In the genomic region with DNA sequence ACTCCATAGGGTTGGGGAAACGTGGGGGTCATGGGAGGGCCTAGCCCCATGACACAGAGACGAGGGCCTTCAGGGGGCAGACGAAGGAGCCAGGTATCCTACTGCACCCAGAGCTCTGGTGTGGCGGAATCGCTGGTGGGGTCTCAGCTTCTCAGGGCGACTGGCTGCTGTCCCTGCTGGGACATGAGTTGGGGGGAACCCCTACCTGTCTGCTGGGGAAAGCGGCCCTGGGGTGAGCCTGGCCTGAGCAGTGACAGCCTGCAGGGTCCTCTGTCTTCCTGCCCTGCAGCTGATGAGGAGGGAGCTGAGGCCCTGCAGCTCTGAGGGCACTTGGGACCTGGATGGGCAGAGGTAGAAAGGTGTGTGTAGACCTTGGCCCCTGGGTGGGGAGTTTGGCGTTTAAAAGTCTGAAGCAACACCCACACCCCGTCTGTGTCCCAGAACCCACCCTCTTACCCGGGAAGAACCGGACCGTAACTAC, we compare ENCODE assay signal across 18 cellular contexts. TPM values are rescaled to one million over a fixed set of nuclear protein-coding genes. Genes with fewer than 3 reads are reported as not detected.
A peak's percentile ranks its signal among the peaks of the same experiment; 100 is the strongest.
DNase-seq lines count a peak whose midpoint lies in the region; ATAC-seq and TF ChIP-seq lines count a peak whose summit lies in the region.
"Had no signal": no experiment of that assay in that cellular context is flagged by ENCODE, and none has a peak within 500 bp of the region (broad histone marks: within the 10 kb centered on the region; RNA-seq: fewer than 3 reads in every experiment).

No MANE protein-coding gene starts in this region.

- no peak overlapping the region for H3K4me3 ChIP-seq in neutrophil (ENCODE audit: low read depth in 1 of 2, low read length in 1 of 2)
- H3K4me3 ChIP-seq: A549, upper lobe of left lung had no signal

- POLR2A ChIA-PET in activated CD4-positive, alpha-beta memory T cell treated with anti-CD3 and anti-CD28 coated beads, Interleukin-2, amount 10 ng/mL, durations not matched to agents 7 days and 5 days (lab: Charles Lee) = interaction anchor here (2.4 kb wide), 1 partner anchor 9 kb away, joined by 8 read pairs; no protein-coding TSS in a partner anchor
- POLR2A ChIA-PET in activated CD4-positive, alpha-beta memory T cell treated with anti-CD3 and anti-CD28 coated beads for 36 hours (lab: Charles Lee) = no interaction called here

- H3K4me3 Mint-ChIP-seq in activated CD4-positive, alpha-beta memory T cell treated with anti-CD3 and anti-CD28 coated beads, Interleukin-2, amount 10 ng/mL, durations not matched to agents 7 days and 5 days = peak overlapping the region; percentile 76
- no peak overlapping the region for H3K4me3 Mint-ChIP-seq in activated CD4-positive, alpha-beta memory T cell treated with anti-CD3 and anti-CD28 coated beads for 36 hours
- no peak overlapping the region for H3K4me3 Mint-ChIP-seq in brain
- H3K4me3 Mint-ChIP-seq: neural crest cell had no signal

- no peaks in the 10 kb centered on the region for H3K36me3 ChIP-seq in neutrophil
- H3K36me3 ChIP-seq: upper lobe of left lung had no signal

- peak overlapping the region; percentile 8 for H3K27ac ChIP-seq in neutrophil
- H3K27ac ChIP-seq: A549, foreskin keratinocyte had no signal

- CTCF ChIA-PET in activated CD4-positive, alpha-beta memory T cell treated with anti-CD3 and anti-CD28 coated beads, Interleukin-2, amount 10 ng/mL, durations not matched to agents 7 days and 5 days (lab: Charles Lee) = no interaction called here
- CTCF ChIA-PET in activated CD4-positive, alpha-beta memory T cell treated with anti-CD3 and anti-CD28 coated beads for 36 hours (lab: Charles Lee) = interaction anchor here (1.0 kb wide), 1 partner anchor 23 kb away, joined by 3 read pairs; no protein-coding TSS in a partner anchor

- H3K4me1 Mint-ChIP-seq in activated CD4-positive, alpha-beta memory T cell treated with anti-CD3 and anti-CD28 coated beads, Interleukin-2, amount 10 ng/mL, durations not matched to agents 7 days and 5 days = peaks cover 60% of the 10 kb centered on the region
- H3K4me1 Mint-ChIP-seq in activated CD4-positive, alpha-beta memory T cell treated with anti-CD3 and anti-CD28 coated beads for 36 hours (ENCODE audit: low read depth) = peaks cover 16% of the 10 kb centered on the region
- peaks cover 52% of the 10 kb centered on the region for H3K4me1 Mint-ChIP-seq in brain

- no peaks in the 10 kb centered on the region for H3K36me3 Mint-ChIP-seq in activated CD4-positive, alpha-beta memory T cell treated with anti-CD3 and anti-CD28 coated beads, Interleukin-2, amount 10 ng/mL, durations not matched to agents 7 days and 5 days (ENCODE audit: low read depth)
- H3K36me3 Mint-ChIP-seq in activated CD4-positive, alpha-beta memory T cell treated with anti-CD3 and anti-CD28 coated beads for 36 hours = no peaks in the 10 kb centered on the region
- no peaks in the 10 kb centered on the region for H3K36me3 Mint-ChIP-seq in brain

- H3K4me1 ChIP-seq in neutrophil (ENCODE audit: control insufficient read depth in 1 of 2, insufficient read depth in 1 of 2, low read depth in 1 of 2, low read length in 1 of 2) = peaks cover 17 to 20% of the 10 kb centered on the region in 2 experiments
- H3K4me1 ChIP-seq: foreskin keratinocyte had no signal

- H3K9me3 Mint-ChIP-seq in activated CD4-positive, alpha-beta memory T cell treated with anti-CD3 and anti-CD28 coated beads, Interleukin-2, amount 10 ng/mL, durations not matched to agents 7 days and 5 days = no peaks in the 10 kb centered on the region
- no peaks in the 10 kb centered on the region for H3K9me3 Mint-ChIP-seq in activated CD4-positive, alpha-beta memory T cell treated with anti-CD3 and anti-CD28 coated beads for 36 hours
- H3K9me3 Mint-ChIP-seq in brain = no peaks in the 10 kb centered on the region
- H3K9me3 Mint-ChIP-seq: neural crest cell had no signal

- H3K27me3 Mint-ChIP-seq in activated CD4-positive, alpha-beta memory T cell treated with anti-CD3 and anti-CD28 coated beads, Interleukin-2, amount 10 ng/mL, durations not matched to agents 7 days and 5 days = no peaks in the 10 kb centered on the region
- H3K27me3 Mint-ChIP-seq in activated CD4-positive, alpha-beta memory T cell treated with anti-CD3 and anti-CD28 coated beads for 36 hours = no peaks in the 10 kb centered on the region
- H3K27me3 Mint-ChIP-seq in brain = no peaks in the 10 kb centered on the region

- intact Hi-C loops in activated CD4-positive, alpha-beta memory T cell treated with anti-CD3 and anti-CD28 coated beads for 36 hours (cut with micrococcal nuclease) = no loop called here

- peak overlapping the region; percentile 87 for H3K27ac Mint-ChIP-seq in activated CD4-positive, alpha-beta memory T cell treated with anti-CD3 and anti-CD28 coated beads, Interleukin-2, amount 10 ng/mL, durations not matched to agents 7 days and 5 days
- no peak overlapping the region for H3K27ac Mint-ChIP-seq in activated CD4-positive, alpha-beta memory T cell treated with anti-CD3 and anti-CD28 coated beads for 36 hours
- H3K27ac Mint-ChIP-seq in brain = peak overlapping the region in 4 of 5 experiments; percentile 41 to 60 (median 47)

- peak; percentile 4 for ATAC-seq in GM21619 (IDR thresholded peaks at IDR 0.05; ENCODE audit: unreplicated experiment)
- ATAC-seq in GM19467 (IDR thresholded peaks at IDR 0.05; ENCODE audit: unreplicated experiment) = no peak
- ATAC-seq: A549, foreskin keratinocyte, Panc1 had no signal

- DNase-seq in activated CD4-positive, alpha-beta memory T cell treated with anti-CD3 and anti-CD28 coated beads, Interleukin-2, amount 10 ng/mL, durations not matched to agents 7 days and 5 days = no peak
- no peak for DNase-seq in activated CD4-positive, alpha-beta memory T cell treated with anti-CD3 and anti-CD28 coated beads for 36 hours
- DNase-seq in Ammon's horn (ENCODE audit: low spot score) = no peak
- no peak for DNase-seq in islet precursor cell
- DNase-seq: central memory CD4-positive, alpha-beta T cell; foreskin keratinocyte; NCI-H2029 treated with DMSO at 0.1 percent for 48 hours; NCI-H524 treated with DMSO at 0.1 percent for 48 hours; stimulated activated CD4-positive, alpha-beta T cell treated with anti-CD3 and anti-CD28 coated beads, Interleukin-2, amount 100 ng/mL, for 24 hours; stimulated activated CD8-positive, alpha-beta memory T cell treated with anti-CD3 and anti-CD28 coated beads, Interleukin-4, amount 100 ng/mL, for 48 hours had no signal

- no peaks in the 10 kb centered on the region for H3K9me3 ChIP-seq in neutrophil
- H3K9me3 ChIP-seq: A549, upper lobe of left lung had no signal

- TF ChIP-seq CTCF in brain (conservative IDR thresholded peaks at IDR 0.05) (no peak), neutrophil (IDR thresholded peaks at IDR 0.05) (no peak)

- no peaks in the 10 kb centered on the region for H3K27me3 ChIP-seq in neutrophil
- H3K27me3 ChIP-seq: upper lobe of left lung had no signal

RNA-seq across cellular contexts. Expression of a gene that starts 33.6 kb away (rescaled TPM):
- 10 to 100 TPM; 52.9 to 54.8 TPM for total RNA-seq in activated CD4-positive, alpha-beta memory T cell treated with anti-CD3 and anti-CD28 coated beads, Interleukin-2, amount 10 ng/mL, durations not matched to agents 7 days and 5 days
- total RNA-seq in activated CD4-positive, alpha-beta memory T cell treated with anti-CD3 and anti-CD28 coated beads for 36 hours = 10 to 100 TPM; 50.4 to 52.0 TPM
- 12.6 TPM for polyA plus RNA-seq in brain (ENCODE audit: insufficient read depth, low read depth, low replicate concordance)

RNA-seq across cellular contexts. Expression of a gene that starts 49.2 kb away (rescaled TPM):
- under 1 TPM; 0.10 to 0.13 TPM for total RNA-seq in activated CD4-positive, alpha-beta memory T cell treated with anti-CD3 and anti-CD28 coated beads, Interleukin-2, amount 10 ng/mL, durations not matched to agents 7 days and 5 days
- under 1 TPM; 0.24 to 0.36 TPM for total RNA-seq in activated CD4-positive, alpha-beta memory T cell treated with anti-CD3 and anti-CD28 coated beads for 36 hours
- polyA plus RNA-seq in brain (ENCODE audit: insufficient read depth, low read depth, low replicate concordance) = 1.5 TPM
